Comparison of ENCODE assay signal across 12 cellular contexts in the genomic region with DNA sequence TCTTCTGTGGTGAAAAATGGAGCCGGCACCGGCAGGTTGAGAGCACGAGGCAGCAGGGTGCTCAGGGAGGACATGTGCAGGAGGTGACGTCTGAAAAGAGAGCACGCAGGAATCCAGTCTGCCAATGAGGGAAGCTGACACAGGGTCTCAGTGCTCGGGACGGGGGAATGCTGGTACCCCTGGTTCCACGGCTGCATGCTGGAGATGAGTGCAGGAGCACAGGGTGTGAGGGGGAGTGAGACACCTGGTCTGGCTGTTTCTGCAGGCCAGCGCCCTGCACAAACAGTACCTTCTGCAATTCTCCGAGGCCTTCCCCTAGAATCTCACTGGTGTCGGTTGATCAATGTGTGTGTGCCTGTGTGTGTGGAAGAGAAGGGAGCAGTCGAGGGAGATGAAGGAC.
A peak's percentile ranks its signal among the peaks of the same experiment; 100 is the strongest.
DNase-seq lines count a peak whose midpoint lies in the region; TF ChIP-seq lines count a peak whose summit lies in the region.
"Had no signal": no experiment of that assay in that cellular context is flagged by ENCODE, and none has a peak within 500 bp of the region (broad histone marks: within the 10 kb centered on the region; RNA-seq: fewer than 3 reads in every experiment).

No MANE protein-coding gene starts in this region.

- H3K4me3 Mint-ChIP-seq in activated naive CD4-positive, alpha-beta T cell treated with anti-CD3 and anti-CD28 coated beads, Interleukin-2, amount 50 U/mL, for 24 hours: no peak overlapping the region
- no peak overlapping the region for H3K4me3 Mint-ChIP-seq in endodermal cell
- H3K4me3 Mint-ChIP-seq in progenitor cell of endocrine pancreas (ENCODE audit: low read depth): no peak overlapping the region

- H3K27ac ChIP-seq in OCI-LY1 (ENCODE audit: low read depth, low read length, poor library complexity, severe bottlenecking) (peak overlapping the region; percentile 1), endodermal cell (ENCODE audit: low read depth, low read length) (no peak overlapping the region), spleen (no peak overlapping the region)
- H3K27ac ChIP-seq: A549 had no signal

- H3K27ac Mint-ChIP-seq in activated naive CD4-positive, alpha-beta T cell treated with anti-CD3 and anti-CD28 coated beads, Interleukin-2, amount 50 U/mL, for 24 hours: peak overlapping the region; percentile 47
- H3K27ac Mint-ChIP-seq in endodermal cell (peak overlapping the region; percentile 2), progenitor cell of endocrine pancreas (no peak overlapping the region)

- H4K20me1 ChIP-seq in OCI-LY1 (ENCODE audit: insufficient read depth, low read length): no peaks in the 10 kb centered on the region

- no peak overlapping the region for H3K4me2 ChIP-seq in OCI-LY1 (ENCODE audit: low read length)
- H3K4me2 ChIP-seq: A549 had no signal

- H3K27me3 Mint-ChIP-seq in activated naive CD4-positive, alpha-beta T cell treated with anti-CD3 and anti-CD28 coated beads, Interleukin-2, amount 50 U/mL, for 24 hours: no peaks in the 10 kb centered on the region
- H3K27me3 Mint-ChIP-seq in endodermal cell (ENCODE audit: insufficient read depth): no peaks in the 10 kb centered on the region
- no peaks in the 10 kb centered on the region for H3K27me3 Mint-ChIP-seq in progenitor cell of endocrine pancreas

- H3K36me3 ChIP-seq in OCI-LY1 (ENCODE audit: insufficient read depth, low read length) (peaks cover 75% of the 10 kb centered on the region), endodermal cell (ENCODE audit: control insufficient read depth, insufficient read depth, low read length) (peaks cover 5% of the 10 kb centered on the region), spleen (peaks cover 4 to 94% (median 28%) of the 10 kb centered on the region in 6 donors)
- H3K36me3 ChIP-seq: MG63 had no signal

- H3K9me2 ChIP-seq in OCI-LY1 (ENCODE audit: low read depth, low read length): no peaks in the 10 kb centered on the region

- intact Hi-C loops in spleen (cut with DNase I; ENCODE audit: low total_unique reads): no loop called here

- H3K9me3 ChIP-seq in OCI-LY1 (ENCODE audit: low read length) (no peaks in the 10 kb centered on the region), endodermal cell (ENCODE audit: control insufficient read depth, low read length) (no peaks in the 10 kb centered on the region), spleen (no peaks in the 10 kb centered on the region)
- H3K9me3 ChIP-seq: A549, MG63 had no signal

- peaks cover 62% of the 10 kb centered on the region for H3K4me1 Mint-ChIP-seq in activated naive CD4-positive, alpha-beta T cell treated with anti-CD3 and anti-CD28 coated beads, Interleukin-2, amount 50 U/mL, for 24 hours
- H3K4me1 Mint-ChIP-seq in endodermal cell (peaks cover 22% of the 10 kb centered on the region), progenitor cell of endocrine pancreas (ENCODE audit: low read depth) (peaks cover 3% of the 10 kb centered on the region)

- TF ChIP-seq CTCF in OCI-LY1 (IDR thresholded peaks at IDR 0.05; ENCODE audit: low read length) (no peak), endodermal cell (conservative IDR thresholded peaks at IDR 0.05) (no peak), spleen (IDR thresholded peaks at IDR 0.05 in 8 of 11, conservative IDR thresholded peaks at IDR 0.05 in 3 of 11) (no peak), progenitor cell of endocrine pancreas (IDR thresholded peaks at IDR 0.05; ENCODE audit: unreplicated experiment) (no peak)

- H3F3A ChIP-seq in OCI-LY1 (ENCODE audit: insufficient read depth, low read length): no peaks in the 10 kb centered on the region

- peaks cover 4% of the 10 kb centered on the region for H3K36me3 Mint-ChIP-seq in activated naive CD4-positive, alpha-beta T cell treated with anti-CD3 and anti-CD28 coated beads, Interleukin-2, amount 50 U/mL, for 24 hours
- peaks cover 12% of the 10 kb centered on the region for H3K36me3 Mint-ChIP-seq in endodermal cell (ENCODE audit: low read depth)
- H3K36me3 Mint-ChIP-seq in progenitor cell of endocrine pancreas (ENCODE audit: insufficient read depth): peaks cover 3% of the 10 kb centered on the region

- no peak overlapping the region for H2AFZ ChIP-seq in OCI-LY1 (ENCODE audit: low read length)

- WGBS in endodermal cell (ENCODE audit: insufficient coverage in 1 of 2, insufficient read length in 1 of 2), 2 experiments: 93 to 100% methylated on average over 8 to 12 of the region's 12 CpGs
- WGBS in spleen, 5 donors: 92 to 95% (median 93%) methylated on average over 12 of the region's 12 CpGs

- H3K9me3 Mint-ChIP-seq in activated naive CD4-positive, alpha-beta T cell treated with anti-CD3 and anti-CD28 coated beads, Interleukin-2, amount 50 U/mL, for 24 hours: no peaks in the 10 kb centered on the region
- no peaks in the 10 kb centered on the region for H3K9me3 Mint-ChIP-seq in endodermal cell
- no peaks in the 10 kb centered on the region for H3K9me3 Mint-ChIP-seq in progenitor cell of endocrine pancreas (ENCODE audit: low read depth)

- peaks cover 44% of the 10 kb centered on the region for H3K4me1 ChIP-seq in OCI-LY1 (ENCODE audit: insufficient read depth, low read length, severe bottlenecking)
- no peaks in the 10 kb centered on the region for H3K4me1 ChIP-seq in endodermal cell (ENCODE audit: control insufficient read depth, insufficient read depth, low read length)
- H3K4me1 ChIP-seq in spleen: peaks cover 0 to 40% (median 11%) of the 10 kb centered on the region in 6 donors

- no peak for TF ChIP-seq POLR2A in spleen (IDR thresholded peaks at IDR 0.05)

- H3K4me3 ChIP-seq in OCI-LY1 (ENCODE audit: low read depth, low read length, poor library complexity, severe bottlenecking) (no peak overlapping the region), endodermal cell (ENCODE audit: low read length) (no peak overlapping the region), spleen (no peak overlapping the region)
- H3K4me3 ChIP-seq: A549, MG63 had no signal

- no peak for DNase-seq in activated naive CD4-positive, alpha-beta T cell treated with Interleukin-2 at 50 U/mL for 16 hours
- DNase-seq in endodermal cell (no peak), spleen (peak; percentile 54), pons (ENCODE audit: low spot score) (no peak), ACHN (no peak), progenitor cell of endocrine pancreas (ENCODE audit: low spot score, unreplicated experiment) (no peak)
- DNase-seq: DMS 273 treated with DMSO at 0.1 percent for 48 hours, MG63, NCI-H1694 treated with DMSO at 0.1 percent for 48 hours had no signal

- H3K27me3 ChIP-seq in OCI-LY1 (ENCODE audit: insufficient read depth, low read length) (no peaks in the 10 kb centered on the region), endodermal cell (ENCODE audit: control insufficient read depth, insufficient read depth, low read length, poor library complexity, severe bottlenecking) (no peaks in the 10 kb centered on the region), spleen (replicated peaks in 1 of 7) (no peaks in the 10 kb centered on the region)
- H3K27me3 ChIP-seq: MG63 had no signal

- H3K9ac ChIP-seq in OCI-LY1 (ENCODE audit: low read length) (no peak overlapping the region), endodermal cell (ENCODE audit: extremely low read depth, low read length, poor library complexity, severe bottlenecking) (no peak overlapping the region)

- in situ Hi-C loops in ACHN (cut with HindIII; ENCODE audit: low pct_ligation_motif_present, low pct_unique_long_range_greater_than_20kb, low sequenced_read_pairs): no loop called here

- H3K79me2 ChIP-seq in OCI-LY1 (ENCODE audit: insufficient read depth, low read length): peaks cover 12% of the 10 kb centered on the region
